ENCODE assay signal across 1 cellular context in the genomic region with DNA sequence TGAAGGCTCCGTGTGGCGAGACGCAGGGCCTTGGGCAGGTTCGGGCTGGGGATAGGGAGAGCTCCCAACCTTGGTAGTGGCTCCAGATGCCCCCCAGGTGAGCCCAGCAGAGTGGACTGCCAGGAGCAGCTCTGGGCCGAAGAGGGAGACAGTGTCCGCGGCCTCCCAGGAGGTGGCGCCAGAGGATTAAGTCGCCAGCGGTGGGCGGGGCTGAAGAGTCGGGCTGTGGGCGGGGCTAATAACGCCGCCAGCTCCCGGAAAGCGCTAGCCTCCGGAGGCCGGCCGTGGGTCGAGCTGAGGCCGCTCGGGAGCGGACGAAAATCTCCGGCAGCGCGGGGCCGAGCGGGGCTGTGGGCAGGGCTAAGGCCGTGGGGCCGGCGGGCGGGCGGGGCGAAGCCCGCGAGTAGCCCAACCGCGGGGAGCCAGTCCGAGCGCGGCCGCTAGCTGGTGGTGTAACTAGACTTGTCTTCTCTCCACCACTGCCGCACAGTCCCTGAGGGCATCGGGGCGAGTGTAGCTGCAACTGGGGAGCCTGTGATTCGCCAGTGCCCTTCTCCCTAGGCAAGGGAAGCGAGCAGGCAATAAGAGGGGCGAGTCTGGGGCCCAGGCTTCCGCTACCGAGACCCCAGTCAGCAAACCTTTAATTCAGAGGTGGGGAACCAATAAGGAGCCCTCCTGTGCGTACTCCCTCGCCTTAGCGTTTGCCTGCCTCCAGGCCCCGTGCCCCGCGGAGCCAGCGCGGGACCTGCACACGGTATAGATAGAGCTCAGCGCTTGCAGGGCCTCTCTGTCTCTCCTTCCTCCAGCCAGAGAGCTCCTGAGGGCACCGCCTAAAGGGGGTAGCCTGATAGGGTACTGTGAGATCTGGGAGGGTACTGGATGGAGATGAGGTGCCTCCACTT.
TF ChIP-seq lines count a peak whose summit lies in the region.

No MANE protein-coding gene starts in this region.

TF ChIP-seq in HEK293, 187 proteins besides CTCF, POLR2A, EP300 and RAD21 (continued from another document):
- TF ChIP-seq ZNF639 (tag by site-specific recombination; IDR thresholded peaks at IDR 0.05) (no peak), ZNF175 (tag by site-specific recombination; IDR thresholded peaks at IDR 0.05) (no peak), ZNF548 (tag by site-specific recombination; IDR thresholded peaks at IDR 0.05) (no peak), ZNF473 (tag by site-specific recombination; IDR thresholded peaks at IDR 0.05) (no peak), ZNF16 (tag by site-specific recombination; IDR thresholded peaks at IDR 0.05; ENCODE audit: low read depth) (no peak), ZNF18 (tag by site-specific recombination; IDR thresholded peaks at IDR 0.05) (no peak), ZNF391 (tag by site-specific recombination; IDR thresholded peaks at IDR 0.05; ENCODE audit: borderline replicate concordance, low read depth) (no peak), ZNF777 (tag by site-specific recombination; IDR thresholded peaks at IDR 0.05; ENCODE audit: borderline replicate concordance) (no peak), ZBTB20 (tag by site-specific recombination; IDR thresholded peaks at IDR 0.05) (peak; percentile 94), ZNF776 (tag by site-specific recombination; IDR thresholded peaks at IDR 0.05; ENCODE audit: borderline replicate concordance) (no peak), ZBTB26 (tag by site-specific recombination; optimal IDR thresholded peaks at IDR 0.05) (peak; percentile 74), WT1 (tag by site-specific recombination; IDR thresholded peaks at IDR 0.05) (no peak), ZNF623 (tag by site-specific recombination; IDR thresholded peaks at IDR 0.05) (no peak), TRIM28 (IDR thresholded peaks at IDR 0.05; ENCODE audit: borderline replicate concordance, low read length) (no peak), KLF9 (tag by site-specific recombination; IDR thresholded peaks at IDR 0.05; ENCODE audit: low read depth) (peak; percentile 89), ZBTB11 (tag by site-specific recombination; conservative IDR thresholded peaks at IDR 0.05; ENCODE audit: low read depth) (peak; percentile 39; the same call in 1 of the 2 replicates)
- TF ChIP-seq, protein P1, sequence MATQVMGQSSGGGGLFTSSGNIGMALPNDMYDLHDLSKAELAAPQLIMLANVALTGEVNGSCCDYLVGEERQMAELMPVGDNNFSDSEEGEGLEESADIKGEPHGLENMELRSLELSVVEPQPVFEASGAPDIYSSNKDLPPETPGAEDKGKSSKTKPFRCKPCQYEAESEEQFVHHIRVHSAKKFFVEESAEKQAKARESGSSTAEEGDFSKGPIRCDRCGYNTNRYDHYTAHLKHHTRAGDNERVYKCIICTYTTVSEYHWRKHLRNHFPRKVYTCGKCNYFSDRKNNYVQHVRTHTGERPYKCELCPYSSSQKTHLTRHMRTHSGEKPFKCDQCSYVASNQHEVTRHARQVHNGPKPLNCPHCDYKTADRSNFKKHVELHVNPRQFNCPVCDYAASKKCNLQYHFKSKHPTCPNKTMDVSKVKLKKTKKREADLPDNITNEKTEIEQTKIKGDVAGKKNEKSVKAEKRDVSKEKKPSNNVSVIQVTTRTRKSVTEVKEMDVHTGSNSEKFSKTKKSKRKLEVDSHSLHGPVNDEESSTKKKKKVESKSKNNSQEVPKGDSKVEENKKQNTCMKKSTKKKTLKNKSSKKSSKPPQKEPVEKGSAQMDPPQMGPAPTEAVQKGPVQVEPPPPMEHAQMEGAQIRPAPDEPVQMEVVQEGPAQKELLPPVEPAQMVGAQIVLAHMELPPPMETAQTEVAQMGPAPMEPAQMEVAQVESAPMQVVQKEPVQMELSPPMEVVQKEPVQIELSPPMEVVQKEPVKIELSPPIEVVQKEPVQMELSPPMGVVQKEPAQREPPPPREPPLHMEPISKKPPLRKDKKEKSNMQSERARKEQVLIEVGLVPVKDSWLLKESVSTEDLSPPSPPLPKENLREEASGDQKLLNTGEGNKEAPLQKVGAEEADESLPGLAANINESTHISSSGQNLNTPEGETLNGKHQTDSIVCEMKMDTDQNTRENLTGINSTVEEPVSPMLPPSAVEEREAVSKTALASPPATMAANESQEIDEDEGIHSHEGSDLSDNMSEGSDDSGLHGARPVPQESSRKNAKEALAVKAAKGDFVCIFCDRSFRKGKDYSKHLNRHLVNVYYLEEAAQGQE (tag by site-specific recombination; IDR thresholded peaks at IDR 0.05), result no peak
- TF ChIP-seq, protein P2, sequence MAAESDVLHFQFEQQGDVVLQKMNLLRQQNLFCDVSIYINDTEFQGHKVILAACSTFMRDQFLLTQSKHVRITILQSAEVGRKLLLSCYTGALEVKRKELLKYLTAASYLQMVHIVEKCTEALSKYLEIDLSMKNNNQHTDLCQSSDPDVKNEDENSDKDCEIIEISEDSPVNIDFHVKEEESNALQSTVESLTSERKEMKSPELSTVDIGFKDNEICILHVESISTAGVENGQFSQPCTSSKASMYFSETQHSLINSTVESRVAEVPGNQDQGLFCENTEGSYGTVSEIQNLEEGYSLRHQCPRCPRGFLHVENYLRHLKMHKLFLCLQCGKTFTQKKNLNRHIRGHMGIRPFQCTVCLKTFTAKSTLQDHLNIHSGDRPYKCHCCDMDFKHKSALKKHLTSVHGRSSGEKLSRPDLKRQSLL (tag by site-specific recombination; IDR thresholded peaks at IDR 0.05), result no peak
- TF ChIP-seq, protein P3, sequence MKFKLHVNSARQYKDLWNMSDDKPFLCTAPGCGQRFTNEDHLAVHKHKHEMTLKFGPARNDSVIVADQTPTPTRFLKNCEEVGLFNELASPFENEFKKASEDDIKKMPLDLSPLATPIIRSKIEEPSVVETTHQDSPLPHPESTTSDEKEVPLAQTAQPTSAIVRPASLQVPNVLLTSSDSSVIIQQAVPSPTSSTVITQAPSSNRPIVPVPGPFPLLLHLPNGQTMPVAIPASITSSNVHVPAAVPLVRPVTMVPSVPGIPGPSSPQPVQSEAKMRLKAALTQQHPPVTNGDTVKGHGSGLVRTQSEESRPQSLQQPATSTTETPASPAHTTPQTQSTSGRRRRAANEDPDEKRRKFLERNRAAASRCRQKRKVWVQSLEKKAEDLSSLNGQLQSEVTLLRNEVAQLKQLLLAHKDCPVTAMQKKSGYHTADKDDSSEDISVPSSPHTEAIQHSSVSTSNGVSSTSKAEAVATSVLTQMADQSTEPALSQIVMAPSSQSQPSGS (tag by site-specific recombination; IDR thresholded peaks at IDR 0.05; ENCODE audit: low read depth), result no peak
- TF ChIP-seq, protein P4, sequence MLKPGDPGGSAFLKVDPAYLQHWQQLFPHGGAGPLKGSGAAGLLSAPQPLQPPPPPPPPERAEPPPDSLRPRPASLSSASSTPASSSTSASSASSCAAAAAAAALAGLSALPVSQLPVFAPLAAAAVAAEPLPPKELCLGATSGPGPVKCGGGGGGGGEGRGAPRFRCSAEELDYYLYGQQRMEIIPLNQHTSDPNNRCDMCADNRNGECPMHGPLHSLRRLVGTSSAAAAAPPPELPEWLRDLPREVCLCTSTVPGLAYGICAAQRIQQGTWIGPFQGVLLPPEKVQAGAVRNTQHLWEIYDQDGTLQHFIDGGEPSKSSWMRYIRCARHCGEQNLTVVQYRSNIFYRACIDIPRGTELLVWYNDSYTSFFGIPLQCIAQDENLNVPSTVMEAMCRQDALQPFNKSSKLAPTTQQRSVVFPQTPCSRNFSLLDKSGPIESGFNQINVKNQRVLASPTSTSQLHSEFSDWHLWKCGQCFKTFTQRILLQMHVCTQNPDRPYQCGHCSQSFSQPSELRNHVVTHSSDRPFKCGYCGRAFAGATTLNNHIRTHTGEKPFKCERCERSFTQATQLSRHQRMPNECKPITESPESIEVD (tag by site-specific recombination; IDR thresholded peaks at IDR 0.05), result no peak
TF ChIP-seq in HEK293: peak in this region for 20.
